19 cellular contexts compared by ENCODE assay signal in the genomic region with DNA sequence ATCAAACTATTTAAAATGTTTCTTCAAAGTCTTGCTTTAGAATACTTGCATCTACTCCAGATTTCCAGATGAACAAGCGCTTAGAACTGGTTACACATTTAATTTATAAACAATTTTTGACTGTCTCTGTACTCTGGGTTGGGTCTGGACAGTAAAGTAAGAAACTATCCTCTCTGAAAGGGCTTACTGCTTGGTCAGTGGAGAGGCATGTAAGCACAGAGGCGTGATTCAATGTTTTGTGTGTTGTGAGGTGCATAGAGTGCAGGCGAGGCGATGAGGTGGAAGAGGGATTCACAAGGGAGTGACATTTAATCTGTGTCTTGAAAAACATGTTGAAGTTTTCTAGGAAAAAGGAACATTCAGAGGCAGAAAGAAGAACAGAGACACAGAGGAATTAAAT.
DNase-seq lines count a peak whose midpoint lies in the region; ATAC-seq and TF ChIP-seq lines count a peak whose summit lies in the region.
"Had no signal": no experiment of that assay in that cellular context is flagged by ENCODE, and none has a peak within 500 bp of the region (broad histone marks: within the 10 kb centered on the region; RNA-seq: fewer than 3 reads in every experiment).

No MANE protein-coding gene starts in this region.

- H3K27ac ChIP-seq in AG04450 (ENCODE audit: low read depth, low read length), result no peak overlapping the region
- H3K27ac ChIP-seq in left ventricle myocardium inferior (replicated peaks), result no peak overlapping the region
- H3K27ac ChIP-seq: BLaER1 treated with 17β-estradiol and CSF1 and Interleukin-3, amounts not matched to agents 10 nM and 100 nM; HL-60 had no signal

- intact Hi-C loops in cardiac septum (cut with DNase I), result no loop called here
- intact Hi-C loops in left ventricle myocardium inferior (cut with micrococcal nuclease), result loop anchor here (10.0 kb wide), 1 partner anchor 483 kb away; no protein-coding TSS in a partner anchor

- H3K4me1 ChIP-seq in left ventricle myocardium inferior, result no peaks in the 10 kb centered on the region
- H3K4me1 ChIP-seq: BLaER1 treated with 17β-estradiol and CSF1 and Interleukin-3, amounts not matched to agents 10 nM and 100 nM; HAP-1 had no signal

- no peak for ATAC-seq in HG03378 (IDR thresholded peaks at IDR 0.05; ENCODE audit: unreplicated experiment)
- ATAC-seq: CD8-positive, alpha-beta T cell; GM12878 had no signal

- H3K4me3 ChIP-seq in AG04450 (ENCODE audit: low read depth, low read length) (no peak overlapping the region), left ventricle myocardium inferior (no peak overlapping the region)
- H3K4me3 ChIP-seq: BLaER1 treated with 17β-estradiol and CSF1 and Interleukin-3, amounts not matched to agents 10 nM and 100 nM; GM12878; HAP-1 had no signal

- TF ChIP-seq CTCF in AG04450 (IDR thresholded peaks at IDR 0.05; ENCODE audit: low read depth, low read length) (0 out of 2 replicates have a peak, but pooled peaks have one; percentile 2), nephron progenitor cell (IDR thresholded peaks at IDR 0.05) (no peak), left ventricle myocardium inferior (IDR thresholded peaks at IDR 0.05; ENCODE audit: borderline replicate concordance) (no peak)

- H3K9me3 ChIP-seq in AG04450 (ENCODE audit: control insufficient read depth, insufficient read depth, low read length) (no peaks in the 10 kb centered on the region), left ventricle myocardium inferior (replicated peaks) (no peaks in the 10 kb centered on the region)
- H3K9me3 ChIP-seq: BLaER1 treated with 17β-estradiol and CSF1 and Interleukin-3, amounts not matched to agents 10 nM and 100 nM; HAP-1 had no signal

- H3K9me3 Mint-ChIP-seq in nephron progenitor cell, result no peaks in the 10 kb centered on the region
- H3K9me3 Mint-ChIP-seq: CD8-positive, alpha-beta T cell had no signal

- DNase-seq in AG04450 (ENCODE audit: low read depth, low spot score) (no peak), LHCN-M2 (ENCODE audit: low read depth) (peak; percentile 11), kidney glomerular epithelial cell (lab: John Stamatoyannopoulos, UW) (peak; percentile 24), nephron progenitor cell (no peak), cardiac septum (ENCODE audit: low spot score) (no peak), DMS114 treated with DMSO at 0.1 percent for 48 hours (lab: John Stamatoyannopoulos, UW; ENCODE audit: unreplicated experiment) (no peak), left ventricle myocardium inferior (no peak)
- DNase-seq: 8988T; Calu3; CD8-positive, alpha-beta T cell; DMS53; DND-41; EL had no signal

- no peaks in the 10 kb centered on the region for H3K36me3 ChIP-seq in left ventricle myocardium inferior
- H3K36me3 ChIP-seq: BLaER1 treated with 17β-estradiol and CSF1 and Interleukin-3, amounts not matched to agents 10 nM and 100 nM; HAP-1 had no signal

- CTCF ChIA-PET in AG04450 (lab: Charles Lee), result no interaction called here

- H3K4me1 Mint-ChIP-seq in nephron progenitor cell, result peaks cover 6% of the 10 kb centered on the region
- H3K4me1 Mint-ChIP-seq: B cell had no signal

- H3K36me3 Mint-ChIP-seq in nephron progenitor cell (ENCODE audit: low read depth), result no peaks in the 10 kb centered on the region
- H3K36me3 Mint-ChIP-seq: CD8-positive, alpha-beta T cell had no signal

- H3K27me3 ChIP-seq in AG04450 (ENCODE audit: control insufficient read depth, insufficient read depth, low read length) (no peaks in the 10 kb centered on the region), left ventricle myocardium inferior (ENCODE audit: low read depth) (no peaks in the 10 kb centered on the region)
- H3K27me3 ChIP-seq: BLaER1 treated with 17β-estradiol and CSF1 and Interleukin-3, amounts not matched to agents 10 nM and 100 nM had no signal

- H3K4me3 Mint-ChIP-seq in nephron progenitor cell, result no peak overlapping the region
- H3K4me3 Mint-ChIP-seq: B cell; CD8-positive, alpha-beta T cell had no signal

- POLR2A ChIA-PET in AG04450 (lab: Yijun Ruan, JAX), result no interaction called here

- peak overlapping the region; percentile 0 for H3K27ac Mint-ChIP-seq in nephron progenitor cell
- H3K27ac Mint-ChIP-seq: B cell; CD8-positive, alpha-beta T cell had no signal

- H3K27me3 Mint-ChIP-seq in nephron progenitor cell (ENCODE audit: low read depth, poor library complexity), result peaks cover 6% of the 10 kb centered on the region
- H3K27me3 Mint-ChIP-seq: B cell had no signal

Comparison
In these comparisons a context has a peak if more than half of its experiments do, and no peak if none do; other contexts are left out.
1. DNase-seq: peak in LHCN-M2 (single experiment) and kidney glomerular epithelial cell (single experiment); none in AG04450 (single experiment), nephron progenitor cell (single experiment), cardiac septum (single experiment), DMS114 treated with DMSO at 0.1 percent for 48 hours (single experiment) and left ventricle myocardium inferior (single experiment).